In the genomic region with DNA sequence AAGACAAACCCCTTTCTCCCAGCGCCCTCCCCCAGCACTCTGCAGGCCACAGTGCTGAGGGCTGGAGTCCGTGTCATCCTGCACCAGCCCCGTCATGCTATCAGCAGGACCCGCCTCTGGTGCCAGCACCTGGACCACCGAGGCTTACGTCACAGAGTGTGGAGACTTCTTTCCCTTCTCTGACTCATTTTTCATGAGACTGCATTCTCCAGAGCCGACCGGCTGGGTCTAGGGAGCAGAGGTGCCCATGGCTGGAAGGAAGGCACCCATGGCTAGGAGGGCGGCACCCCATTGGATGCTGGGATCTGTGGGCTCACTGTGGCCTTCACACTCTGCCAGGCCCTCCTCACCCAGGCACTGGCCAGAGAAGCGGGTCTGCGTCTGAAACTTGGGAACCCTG, we compare ENCODE assay signal across 38 cellular contexts. TPM values are rescaled to one million over a fixed set of nuclear protein-coding genes. Genes with fewer than 3 reads are reported as not detected.
DNase-seq lines count a peak whose midpoint lies in the region; ATAC-seq, FAIRE-seq and TF ChIP-seq lines count a peak whose summit lies in the region.
"Had no signal": no experiment of that assay in that cellular context is flagged by ENCODE, and none has a peak within 500 bp of the region (broad histone marks: within the 10 kb centered on the region; RNA-seq: fewer than 3 reads in every experiment).

No MANE protein-coding gene starts in this region.

- H3K4me1 ChIP-seq in right atrium auricular region (peaks cover 0 to 9% of the 10 kb centered on the region in 2 donors), H1 (replicated peaks in 1 of 4; ENCODE audit: control insufficient read depth in 3 of 4, insufficient read depth in 4 of 4, low read length in 3 of 4) (peaks cover 13 to 30% (median 20%) of the 10 kb centered on the region in 4 experiments), osteoblast (ENCODE audit: insufficient read depth, low read length) (no peaks in the 10 kb centered on the region), aorta (ENCODE audit: control insufficient read depth in 1 of 2, insufficient read depth in 2 of 2, low read length in 2 of 2) (no peaks in the 10 kb centered on the region)
- H3K4me1 ChIP-seq: adrenal gland, foreskin keratinocyte, parathyroid adenoma, upper lobe of left lung had no signal

- no peak overlapping the region for H2AK5ac ChIP-seq in H1 (ENCODE audit: low read depth, low read length)

- no peak overlapping the region for H3K9ac ChIP-seq in H1 (replicated peaks in 1 of 4; ENCODE audit: extremely low read depth in 1 of 4, low read depth in 3 of 4, low read length in 3 of 4)
- H3K9ac ChIP-seq: parathyroid adenoma had no signal

- intact Hi-C loops in Right ventricle myocardium inferior (cut with DNase I) (no loop called here), aorta (cut with DNase I) (no loop called here)

- 0 out of 2 replicates have a peak overlapping the region, but pooled peaks have one; percentile 54 for H2BK5ac ChIP-seq in H1 (ENCODE audit: low read depth, low read length)

- H3K18ac ChIP-seq in H1 (ENCODE audit: extremely low read depth, low read length), result peak overlapping the region; percentile 63; the same call in 1 of the 2 replicates

- H3K23ac ChIP-seq in H1 (ENCODE audit: insufficient read length), result no peak overlapping the region

- no peak for TF ChIP-seq EP300 in H1 (IDR thresholded peaks at IDR 0.05; ENCODE audit: borderline replicate concordance in 1 of 2, low read depth in 2 of 2, low read length in 2 of 2)

- H4K91ac ChIP-seq in H1 (replicated peaks; ENCODE audit: insufficient read length, low read length), result peak overlapping the region; percentile 49

- no peaks in the 10 kb centered on the region for H4K20me1 ChIP-seq in H1 (replicated peaks in 1 of 2; ENCODE audit: control insufficient read depth in 1 of 2, insufficient read depth in 2 of 2, low read length in 2 of 2)
- no peaks in the 10 kb centered on the region for H4K20me1 ChIP-seq in osteoblast (ENCODE audit: insufficient read depth, low read length)

- no peak overlapping the region for H3K56ac ChIP-seq in H1 (replicated peaks; ENCODE audit: insufficient read length, low read depth, low read length)

- no peak overlapping the region for H2BK20ac ChIP-seq in H1 (ENCODE audit: low read length)

- H3K79me2 ChIP-seq in H1 (ENCODE audit: control insufficient read depth in 1 of 2, insufficient read depth in 2 of 2, low read length in 2 of 2) (no peaks in the 10 kb centered on the region), osteoblast (ENCODE audit: insufficient read depth, low read length) (no peaks in the 10 kb centered on the region)
- H3K79me2 ChIP-seq: parathyroid adenoma had no signal

- H3K27me3 ChIP-seq in right atrium auricular region, result no peaks in the 10 kb centered on the region
- no peaks in the 10 kb centered on the region for H3K27me3 ChIP-seq in H1 (replicated peaks in 1 of 4; ENCODE audit: control insufficient read depth in 3 of 4, extremely low read depth in 1 of 4, insufficient read depth in 3 of 4, low read length in 3 of 4)
- peaks cover 33% of the 10 kb centered on the region for H3K27me3 ChIP-seq in osteoblast (ENCODE audit: insufficient read depth, low read length)
- H3K27me3 ChIP-seq in aorta (ENCODE audit: control insufficient read depth in 1 of 2, insufficient read depth in 2 of 2, low read length in 1 of 2), result no peaks in the 10 kb centered on the region
- H3K27me3 ChIP-seq: upper lobe of left lung had no signal

- H3K36me3 ChIP-seq in right atrium auricular region (no peaks in the 10 kb centered on the region), H1 (ENCODE audit: control insufficient read depth in 2 of 4, insufficient read depth in 4 of 4, low read length in 3 of 4) (no peaks in the 10 kb centered on the region), osteoblast (ENCODE audit: insufficient read depth, low read length) (no peaks in the 10 kb centered on the region), aorta (ENCODE audit: control insufficient read depth in 1 of 2, insufficient read depth in 2 of 2, low read length in 1 of 2) (no peaks in the 10 kb centered on the region)
- H3K36me3 ChIP-seq: adrenal gland, brain microvascular endothelial cell, esophagus muscularis mucosa, upper lobe of left lung had no signal

- H3K27ac ChIP-seq in right atrium auricular region (no peak overlapping the region), H1 (ENCODE audit: low read depth, low read length) (no peak overlapping the region), osteoblast (ENCODE audit: low read depth, low read length) (no peak overlapping the region), aorta (ENCODE audit: low read depth in 1 of 2, low read length in 2 of 2) (no peak overlapping the region)
- H3K27ac ChIP-seq: adrenal gland, brain microvascular endothelial cell, dorsolateral prefrontal cortex, esophagus muscularis mucosa, foreskin keratinocyte, parathyroid adenoma, upper lobe of left lung had no signal

- H4K8ac ChIP-seq in H1 (ENCODE audit: extremely low read depth, insufficient read depth, low read length), result no peak overlapping the region

- 86% methylated on average over 10 of the region's 11 CpGs; no CpG with 5 or more reads in 1 of the 2 experiments for WGBS in H1 (ENCODE audit: extremely low coverage in 1 of 2, insufficient coverage in 1 of 2, insufficient read length in 1 of 2, insufficient replicate concordance in 2 of 2, low coverage in 1 of 2, low lambda C conversion rate in 2 of 2, missing lambda C conversion rate in 1 of 2), 2 experiments
- WGBS in aorta, 2 donors, result 70 to 75% methylated on average over 11 of the region's 11 CpGs

- H2BK15ac ChIP-seq in H1 (ENCODE audit: low read length), result no peak overlapping the region

- H3K9me3 ChIP-seq in right atrium auricular region (no peaks in the 10 kb centered on the region), H1 (ENCODE audit: insufficient read depth in 2 of 2, low read depth in 1 of 2, low read length in 1 of 2) (no peaks in the 10 kb centered on the region), osteoblast (ENCODE audit: low read depth, low read length) (no peaks in the 10 kb centered on the region), aorta (ENCODE audit: control insufficient read depth, low read length) (no peaks in the 10 kb centered on the region)
- H3K9me3 ChIP-seq: adrenal gland, esophagus muscularis mucosa, upper lobe of left lung had no signal

- ATAC-seq in Right ventricle myocardium inferior (no peak), aorta (ENCODE audit: low FRiP score) (no peak), HG03025 (IDR thresholded peaks at IDR 0.05; ENCODE audit: low FRiP score, unreplicated experiment) (no peak), GM19452 (IDR thresholded peaks at IDR 0.05; ENCODE audit: unreplicated experiment) (no peak)
- ATAC-seq: activated CD4-positive, CD25-positive, alpha-beta regulatory T cell treated with anti-CD3 and anti-CD28 coated beads, Interleukin-2, amount 50 U/mL, for 24 hours; activated T-cell treated with anti-CD3 and anti-CD28 coated beads, Interleukin-2, amount 50 U/mL, for 72 hours; foreskin keratinocyte; GM23338; left colon; SK-N-SH treated with all-trans-retinoic acid at 6 μM for 48 hours; T-helper 17 cell had no signal

- H2BK12ac ChIP-seq in H1 (ENCODE audit: low read depth, low read length), result 0 out of 2 replicates have a peak overlapping the region, but pooled peaks have one; percentile 35

- FAIRE-seq in H1 (lab: Jason Lieb, UNC), result no peak
- FAIRE-seq: A204.1, D721Med, endometrium had no signal

- TF ChIP-seq RAD21 in H1 (IDR thresholded peaks at IDR 0.05 in 1 of 2, conservative IDR thresholded peaks at IDR 0.05 in 1 of 2; ENCODE audit: low read depth in 2 of 2, low read length in 2 of 2), result no peak

- POLR2A ChIA-PET in H1 (lab: Charles Lee; ENCODE audit: partially characterized antibody), result no interaction called here

- no peaks in the 10 kb centered on the region for H3K79me1 ChIP-seq in H1 (ENCODE audit: low read depth, low read length)

- TF ChIP-seq POLR2A in H1 (IDR thresholded peaks at IDR 0.05; ENCODE audit: control extremely low read depth in 1 of 2, low read depth in 2 of 2, low read length in 2 of 2), result no peak

- DNase-seq in Right ventricle myocardium inferior (ENCODE audit: missing footprints) (peak; percentile 45), right atrium auricular region (ENCODE audit: low spot score) (no peak), H1 (ENCODE audit: low read depth in 1 of 2, low spot score in 2 of 2) (no peak), osteoblast (ENCODE audit: insufficient read length, low spot score, missing footprints) (peak; percentile 70), aorta (peak; percentile 26 to 61), cortex of kidney (lab: John Stamatoyannopoulos, UW) (no peak)
- DNase-seq: activated CD4-positive, alpha-beta T cell treated with anti-CD3 and anti-CD28 coated beads, Interleukin-2, amount 50 U/mL, for 4 hours; activated naive CD4-positive, alpha-beta T cell treated with Interleukin-2 at 50 U/mL for 16 hours; activated T-cell treated with anti-CD3 and anti-CD28 coated beads, Interleukin-2, amount 50 U/mL, for 72 hours; adrenal gland; brain microvascular endothelial cell; CD4-positive, CD25-positive, alpha-beta regulatory T cell; cerebellar nuclear complex; DND-41; foreskin keratinocyte; HFFc6; KBM-7; NCI-H1105 treated with DMSO at 0.1 percent for 48 hours; NCI-H2029; NCI-H526; right cardiac atrium; stimulated activated CD4-positive, alpha-beta T cell treated with anti-CD3 and anti-CD28 coated beads, Interleukin-4, amount 100 ng/mL, for 4 hours had no signal

- CTCF ChIA-PET in H1 (lab: Charles Lee; ENCODE audit: partially characterized antibody), result no interaction called here

- H2BK120ac ChIP-seq in H1 (replicated peaks; ENCODE audit: low read depth, low read length), result no peak overlapping the region

- no peaks in the 10 kb centered on the region for H3K23me2 ChIP-seq in H1 (ENCODE audit: low read depth, low read length)

- no peak overlapping the region for H3K14ac ChIP-seq in H1 (ENCODE audit: insufficient read length)

- H4K5ac ChIP-seq in H1 (ENCODE audit: insufficient read length, low read depth, low read length), result no peak overlapping the region

- H3K4ac ChIP-seq in H1 (replicated peaks; ENCODE audit: insufficient read length, low read depth, low read length), result no peak overlapping the region

- H2AFZ ChIP-seq in H1 (ENCODE audit: low read length) (no peak overlapping the region), osteoblast (ENCODE audit: low read length) (no peak overlapping the region)
- H2AFZ ChIP-seq: GM23338, parathyroid adenoma had no signal

- H3K4me2 ChIP-seq in H1 (ENCODE audit: insufficient read depth in 1 of 2, low read depth in 2 of 2, low read length in 2 of 2) (no peak overlapping the region), osteoblast (ENCODE audit: insufficient read depth, low read length) (no peak overlapping the region)
- H3K4me2 ChIP-seq: GM23338 had no signal

- H3K4me3 ChIP-seq in right atrium auricular region (no peak overlapping the region), H1 (ENCODE audit: extremely low read depth in 1 of 4, insufficient read depth in 2 of 4, low read depth in 3 of 4, low read length in 4 of 4) (no peak overlapping the region), osteoblast (ENCODE audit: insufficient read depth, low read length) (no peak overlapping the region), aorta (ENCODE audit: low read length in 2 of 2) (no peak overlapping the region)
- H3K4me3 ChIP-seq: adrenal gland, dorsolateral prefrontal cortex, esophagus muscularis mucosa, GM23338, upper lobe of left lung had no signal

- TF ChIP-seq CTCF in right atrium auricular region (IDR thresholded peaks at IDR 0.05), result no peak
- no peak for TF ChIP-seq CTCF in H1 (IDR thresholded peaks at IDR 0.05; ENCODE audit: control extremely low read depth in 1 of 3, insufficient read depth in 1 of 3, low read depth in 1 of 3, low read length in 3 of 3)
- TF ChIP-seq CTCF in osteoblast (IDR thresholded peaks at IDR 0.05; ENCODE audit: extremely low read depth, low read depth, low read length), result no peak

RNA-seq across cellular contexts. Expression of gene CFAP46, which starts 53.3 kb away (rescaled TPM):
- 0.57 TPM for total RNA-seq in Right ventricle myocardium inferior
- total RNA-seq in right atrium auricular region, result 1 to 10 TPM in 1 of 2 donors, under 1 TPM in 1; 0.35 to 1.5 TPM
- total RNA-seq in H1 (2021; fragmentation: NEBNext Ultra II Directional; extraction: Animal tissue kit (Norgen Biotek cat#: 25700)), result 3.1 and 4.8 TPM in 2 replicates
- polyA plus RNA-seq in H1 (2011; rRNA removed), result 2.2 and 2.6 TPM in 2 replicates
- 2.7 TPM for polyA plus RNA-seq in H1 (2011; cell fraction: cytosol; rRNA removed)
- polyA plus RNA-seq in H1 (2011; cell fraction: nucleus; rRNA removed), result 8.9 TPM
- polyA plus RNA-seq in H1 (2012, experiment 1 of 2), result 2.5 to 4.7 TPM (median 3.4 TPM) in 4 replicates
- 2.7 TPM for polyA plus RNA-seq in H1 (2012, experiment 2 of 2)
- polyA plus RNA-seq in H1 (2013, experiment 1 of 2), result 2.8 TPM
- polyA plus RNA-seq in H1 (2013, experiment 2 of 2), result 2.5 TPM
- polyA minus RNA-seq in H1 (2011; rRNA and poly(A)+ RNA removed), result 3.9 TPM in 2 replicates
- polyA minus RNA-seq in H1 (2011; cell fraction: cytosol; rRNA and poly(A)+ RNA removed), result 0.29 TPM
- 5.8 TPM for polyA minus RNA-seq in H1 (2011; cell fraction: nucleus; rRNA and poly(A)+ RNA removed)
- total RNA-seq in osteoblast, result under 0.01 and 0.29 TPM in 2 replicates
- under 1 TPM in 1 of 2 donors, not detected in 1; 0.42 TPM for total RNA-seq in aorta
- polyA plus RNA-seq in aorta, result not detected
- total RNA-seq: CD4-positive, CD25-positive, alpha-beta regulatory T cell; HT-29; M059J; T-helper 17 cell had no signal
- polyA plus RNA-seq: CD4-positive, CD25-positive, alpha-beta regulatory T cell had no signal

Comparison
In these comparisons a context has a peak if more than half of its experiments do, and no peak if none do; other contexts are left out.
1. DNase-seq: peak in Right ventricle myocardium inferior (single experiment), osteoblast (single experiment) and aorta (2 of 2); none in right atrium auricular region (single experiment), H1 (0 of 2) and cortex of kidney (single experiment).